8 cellular contexts compared by ENCODE assay signal in the genomic region with DNA sequence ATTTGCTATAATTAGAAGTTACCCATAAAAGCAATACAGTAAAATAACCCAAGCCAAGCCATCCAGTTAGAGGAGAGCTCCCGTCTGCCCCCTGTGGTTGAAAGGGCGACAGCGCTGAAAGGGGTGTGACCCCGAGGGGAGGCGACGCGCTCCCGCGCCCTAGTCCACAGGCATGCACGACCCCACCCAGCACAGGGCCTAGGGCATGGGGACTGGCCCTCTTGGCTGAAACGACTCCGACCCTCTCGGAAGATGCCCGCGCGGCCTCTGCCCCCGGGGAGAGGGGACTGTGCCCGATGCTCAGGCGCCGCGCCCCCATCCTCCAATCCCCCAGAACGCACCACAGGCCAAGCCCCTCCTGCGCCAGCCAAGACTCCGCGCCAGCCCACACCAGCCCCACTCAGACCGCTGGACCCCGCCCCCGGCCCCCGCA.
DNase-seq lines count a peak whose midpoint lies in the region; ATAC-seq and TF ChIP-seq lines count a peak whose summit lies in the region.

No MANE protein-coding gene starts in this region.

- no peaks in the 10 kb centered on the region for H3K9me3 Mint-ChIP-seq in activated T-helper 1 cell treated with anti-CD3 and anti-CD28 coated beads, Interleukin-12 subunit alpha, Interleukin-12 subunit beta, Interleukin-2, Interleukin-4 antibody, amounts not matched to agents 30 ng/mL and 10 ng/mL and 1 ng/mL, durations not matched to agents 14 hours and 24 hours and 36 hours

- 2 to 5% methylated on average over 26 to 29 of the region's 29 CpGs for whole genome bisulfite sequencing in heart right ventricle, 2 donors

- no peaks in the 10 kb centered on the region for H3K36me3 Mint-ChIP-seq in activated T-helper 1 cell treated with anti-CD3 and anti-CD28 coated beads, Interleukin-12 subunit alpha, Interleukin-12 subunit beta, Interleukin-2, Interleukin-4 antibody, amounts not matched to agents 30 ng/mL and 10 ng/mL and 1 ng/mL, durations not matched to agents 14 hours and 24 hours and 36 hours (ENCODE audit: low read depth)

- no peaks in the 10 kb centered on the region for H3K4me1 Mint-ChIP-seq in activated T-helper 1 cell treated with anti-CD3 and anti-CD28 coated beads, Interleukin-12 subunit alpha, Interleukin-12 subunit beta, Interleukin-2, Interleukin-4 antibody, amounts not matched to agents 30 ng/mL and 10 ng/mL and 1 ng/mL, durations not matched to agents 14 hours and 24 hours and 36 hours (ENCODE audit: low read depth)

- H3K9me3 ChIP-seq in MM.1S (replicated peaks; ENCODE audit: insufficient read depth, low read length): no peaks in the 10 kb centered on the region
- H3K9me3 ChIP-seq in heart right ventricle: no peaks in the 10 kb centered on the region

- no peaks in the 10 kb centered on the region for H4K20me1 ChIP-seq in MM.1S (ENCODE audit: insufficient read depth, low read length)

- intact Hi-C loops in activated T-helper 1 cell treated with anti-CD3 and anti-CD28 coated beads, Interleukin-12 subunit alpha, Interleukin-12 subunit beta, Interleukin-2, Interleukin-4 antibody, amounts not matched to agents 30 ng/mL and 10 ng/mL and 1 ng/mL, durations not matched to agents 14 hours and 24 hours and 36 hours (cut with micrococcal nuclease): loop anchor here (1.0 to 5.0 kb wide), 4 partner anchors 62 to 125 kb away; partner anchors contain the start of gene RET
- intact Hi-C loops in heart right ventricle (cut with DNase I): loop anchor here in 2 of 10 donors (10.0 kb wide), 2 partner anchors 143 to 153 kb away; no protein-coding TSS in a partner anchor

- no peaks in the 10 kb centered on the region for H3K79me2 ChIP-seq in MM.1S (ENCODE audit: low read length)

- H3K4me1 ChIP-seq in MM.1S (ENCODE audit: low read length) (no peaks in the 10 kb centered on the region), heart right ventricle (peaks cover 0 to 13% (median 8%) of the 10 kb centered on the region in 9 donors), rectal smooth muscle tissue (ENCODE audit: control insufficient read depth, insufficient read depth, low read length) (no peaks in the 10 kb centered on the region)

- H3K27ac Mint-ChIP-seq in activated T-helper 1 cell treated with anti-CD3 and anti-CD28 coated beads, Interleukin-12 subunit alpha, Interleukin-12 subunit beta, Interleukin-2, Interleukin-4 antibody, amounts not matched to agents 30 ng/mL and 10 ng/mL and 1 ng/mL, durations not matched to agents 14 hours and 24 hours and 36 hours: peak overlapping the region; percentile 40

- H3K9ac ChIP-seq in MM.1S (ENCODE audit: low read length) (no peak overlapping the region), rectal smooth muscle tissue (ENCODE audit: low read length) (no peak overlapping the region)

- H3K36me3 ChIP-seq in MM.1S (replicated peaks; ENCODE audit: insufficient read depth, low read length) (no peaks in the 10 kb centered on the region), heart right ventricle (no peaks in the 10 kb centered on the region), rectal smooth muscle tissue (ENCODE audit: control insufficient read depth, insufficient read depth, low read length) (no peaks in the 10 kb centered on the region)

- H3K27me3 Mint-ChIP-seq in activated T-helper 1 cell treated with anti-CD3 and anti-CD28 coated beads, Interleukin-12 subunit alpha, Interleukin-12 subunit beta, Interleukin-2, Interleukin-4 antibody, amounts not matched to agents 30 ng/mL and 10 ng/mL and 1 ng/mL, durations not matched to agents 14 hours and 24 hours and 36 hours (ENCODE audit: insufficient read depth): no peaks in the 10 kb centered on the region

- ATAC-seq in GM21528 (IDR thresholded peaks at IDR 0.05; ENCODE audit: low FRiP score, unreplicated experiment) (peak; percentile 56), heart right ventricle (peak in 4 of 8 donors; percentile 8 to 45 (median 29))

- H2AFZ ChIP-seq in MM.1S (ENCODE audit: low read length): 0 out of 2 replicates have a peak overlapping the region, but pooled peaks have one; percentile 30

- no peaks in the 10 kb centered on the region for H3K9me2 ChIP-seq in MM.1S (replicated peaks; ENCODE audit: insufficient read depth, low read length)

- DNase-seq in D341Med (ENCODE audit: low spot score): peak; percentile 51
- DNase-seq in MM.1S: peak; percentile 34
- peak; percentile 40 for DNase-seq in activated T-helper 1 cell treated with anti-CD3 and anti-CD28 coated beads, Interleukin-12 subunit alpha, Interleukin-12 subunit beta, Interleukin-2, Interleukin-4 antibody, amounts not matched to agents 30 ng/mL and 10 ng/mL and 1 ng/mL, durations not matched to agents 14 hours and 24 hours and 36 hours (ENCODE audit: low spot score)
- no peak for DNase-seq in heart right ventricle
- no peak for DNase-seq in NCI-H2107 treated with DMSO at 0.1 percent for 48 hours (lab: John Stamatoyannopoulos, UW; ENCODE audit: unreplicated experiment)
- DNase-seq in cerebellar cortex (ENCODE audit: low spot score): no peak

- TF ChIP-seq CTCF in MM.1S (IDR thresholded peaks at IDR 0.05; ENCODE audit: low read length) (peak; percentile 57), heart right ventricle (IDR thresholded peaks at IDR 0.05) (peak in 7 of 9 donors; percentile 51 to 70 (median 54))

- H3K4me3 Mint-ChIP-seq in activated T-helper 1 cell treated with anti-CD3 and anti-CD28 coated beads, Interleukin-12 subunit alpha, Interleukin-12 subunit beta, Interleukin-2, Interleukin-4 antibody, amounts not matched to agents 30 ng/mL and 10 ng/mL and 1 ng/mL, durations not matched to agents 14 hours and 24 hours and 36 hours: peak overlapping the region; percentile 78

- H3K4me2 ChIP-seq in MM.1S (ENCODE audit: low read depth, low read length): peak overlapping the region; percentile 75

- H3F3A ChIP-seq in MM.1S (ENCODE audit: insufficient read depth, low read length): no peaks in the 10 kb centered on the region

- H3K27ac ChIP-seq in MM.1S (ENCODE audit: low read length): no peak overlapping the region
- H3K27ac ChIP-seq in heart right ventricle: no peak overlapping the region
- H3K27ac ChIP-seq in rectal smooth muscle tissue (ENCODE audit: low read depth, low read length): no peak overlapping the region

- no peaks in the 10 kb centered on the region for H3K27me3 ChIP-seq in MM.1S (replicated peaks; ENCODE audit: insufficient read depth, low read length)
- peaks cover 0 to 29% (median 13%) of the 10 kb centered on the region in 7 donors for H3K27me3 ChIP-seq in heart right ventricle
- H3K27me3 ChIP-seq in rectal smooth muscle tissue (ENCODE audit: control insufficient read depth, insufficient read depth, low read length): no peaks in the 10 kb centered on the region

- peak overlapping the region; percentile 49; the same call in 1 of the 2 replicates for H3K4me3 ChIP-seq in MM.1S (ENCODE audit: low read length)
- peak overlapping the region in 9 of 10 donors; percentile 24 to 57 (median 44) for H3K4me3 ChIP-seq in heart right ventricle
- H3K4me3 ChIP-seq in rectal smooth muscle tissue (ENCODE audit: low read length): peak overlapping the region; percentile 69

Comparison
In these comparisons a context has a peak if more than half of its experiments do, and no peak if none do; other contexts are left out.
1. DNase-seq: peak in D341Med (single experiment), MM.1S (single experiment) and activated T-helper 1 cell treated with anti-CD3 and anti-CD28 coated beads, Interleukin-12 subunit alpha, Interleukin-12 subunit beta, Interleukin-2, Interleukin-4 antibody, amounts not matched to agents 30 ng/mL and 10 ng/mL and 1 ng/mL, durations not matched to agents 14 hours and 24 hours and 36 hours (single experiment); none in heart right ventricle (0 of 2), NCI-H2107 treated with DMSO at 0.1 percent for 48 hours (single experiment) and cerebellar cortex (single experiment).
2. Peak in every context shown above with its lines, with median percentiles within 50 percentile points of each other: H3K4me3 ChIP-seq.